27 cellular contexts compared by ENCODE assay signal in genomic region chr11:95137299-95137698, GRCh38.
"Had no signal": no experiment of that assay in that cellular context is flagged by ENCODE, and none has a peak within 500 bp of the region (broad histone marks: within the 10 kb centered on the region; RNA-seq: fewer than 3 reads in every experiment).

No MANE protein-coding gene starts in this region.

- H3K9me3 ChIP-seq: ascending aorta, breast epithelium, esophagus muscularis mucosa, gastrocnemius medialis had no signal

- H3K27me3 ChIP-seq: ascending aorta, breast epithelium, dorsolateral prefrontal cortex, esophagus muscularis mucosa, foreskin keratinocyte, gastrocnemius medialis, heart left ventricle had no signal

- H3K4me3 ChIP-seq: ascending aorta, breast epithelium, coronary artery, dorsolateral prefrontal cortex, esophagus muscularis mucosa, gastrocnemius medialis, heart left ventricle had no signal

- H3K4me1 Mint-ChIP-seq: endodermal cell had no signal

- H3K27ac ChIP-seq: ascending aorta, breast epithelium, coronary artery, esophagus muscularis mucosa, foreskin keratinocyte, gastrocnemius medialis, heart left ventricle had no signal

- H3K9me3 Mint-ChIP-seq: activated naive CD4-positive, alpha-beta T cell treated with anti-CD3 and anti-CD28 coated beads, Interleukin-2, amount 10 ng/mL, durations not matched to agents 7 days and 5 days; activated naive CD4-positive, alpha-beta T cell treated with anti-CD3 and anti-CD28 coated beads, Interleukin-2, amount 50 U/mL, for 72 hours; activated T-cell treated with anti-CD3 and anti-CD28 coated beads, Interleukin-2, amount 50 U/mL, for 72 hours; central memory CD8-positive, alpha-beta T cell; dendritic cell treated with granulocyte-macrophage colony-stimulating factor and Interleukin-4, amounts not matched to agents 40 ng/mL and 50 ng/mL, for 4 days; endodermal cell had no signal

- H3K4me3 Mint-ChIP-seq: activated CD4-positive, alpha-beta T cell treated with anti-CD3 and anti-CD28 coated beads for 36 hours; activated naive CD4-positive, alpha-beta T cell treated with anti-CD3 and anti-CD28 coated beads, Interleukin-2, amount 10 ng/mL, durations not matched to agents 7 days and 5 days; activated T-cell treated with anti-CD3 and anti-CD28 coated beads, Interleukin-2, amount 50 U/mL, for 72 hours; brain; central memory CD8-positive, alpha-beta T cell; dendritic cell treated with granulocyte-macrophage colony-stimulating factor and Interleukin-4, amounts not matched to agents 40 ng/mL and 50 ng/mL, for 4 days; endodermal cell had no signal

- H3K27me3 Mint-ChIP-seq: brain had no signal

- ATAC-seq: activated CD4-positive, alpha-beta T cell treated with anti-CD3 and anti-CD28 coated beads for 36 hours; activated naive CD4-positive, alpha-beta T cell treated with anti-CD3 and anti-CD28 coated beads, Interleukin-2, amount 50 U/mL, for 72 hours; activated T-cell treated with anti-CD3 and anti-CD28 coated beads, Interleukin-2, amount 50 U/mL, for 72 hours; foreskin keratinocyte; gastrocnemius medialis; heart left ventricle had no signal

- DNase-seq: activated CD4-positive, alpha-beta T cell treated with anti-CD3 and anti-CD28 coated beads for 36 hours; activated CD4-positive, alpha-beta T cell treated with anti-CD3 and anti-CD28 coated beads, Interleukin-2, amount 50 U/mL, for 1 hour; activated CD4-positive, alpha-beta T cell treated with anti-CD3 and anti-CD28 coated beads, Interleukin-2, amount 50 U/mL, for 48 hours; activated CD4-positive, CD25-positive, alpha-beta regulatory T cell; activated CD4-positive, CD25-positive, alpha-beta regulatory T cell treated with anti-CD3 and anti-CD28 coated beads, Interleukin-2, amount 50 U/mL, for 72 hours; activated gamma-delta T cell; activated naive CD4-positive, alpha-beta T cell; activated naive CD4-positive, alpha-beta T cell treated with anti-CD3 and anti-CD28 coated beads, Interleukin-2, amount 10 ng/mL, durations not matched to agents 7 days and 5 days; activated T-cell treated with anti-CD3 and anti-CD28 coated beads, Interleukin-2, amount 50 U/mL, for 1 hour; activated T-cell treated with anti-CD3 and anti-CD28 coated beads, Interleukin-2, amount 50 U/mL, for 72 hours; dorsolateral prefrontal cortex; effector memory CD4-positive, alpha-beta T cell; endodermal cell; erythroblast; foreskin keratinocyte; gastrocnemius medialis; glutamatergic neuron; heart left ventricle; T-helper 2 cell had no signal

- H3K27ac Mint-ChIP-seq: activated CD4-positive, alpha-beta T cell treated with anti-CD3 and anti-CD28 coated beads for 36 hours; activated naive CD4-positive, alpha-beta T cell treated with anti-CD3 and anti-CD28 coated beads, Interleukin-2, amount 10 ng/mL, durations not matched to agents 7 days and 5 days; activated naive CD4-positive, alpha-beta T cell treated with anti-CD3 and anti-CD28 coated beads, Interleukin-2, amount 50 U/mL, for 72 hours; activated T-cell treated with anti-CD3 and anti-CD28 coated beads, Interleukin-2, amount 50 U/mL, for 72 hours; brain; dendritic cell treated with granulocyte-macrophage colony-stimulating factor and Interleukin-4, amounts not matched to agents 40 ng/mL and 50 ng/mL, for 4 days; endodermal cell had no signal

- H3K4me1 ChIP-seq: ascending aorta, breast epithelium had no signal

- H3K36me3 ChIP-seq: breast epithelium, gastrocnemius medialis had no signal

- H3K36me3 Mint-ChIP-seq: activated naive CD4-positive, alpha-beta T cell treated with anti-CD3 and anti-CD28 coated beads, Interleukin-2, amount 50 U/mL, for 72 hours; brain had no signal
